ENCODE assay signal across 1 cellular context in genomic region chr7:129968592-129969383, GRCh38.
TF ChIP-seq lines count a peak whose summit lies in the region.

No MANE protein-coding gene starts in this region.

TF ChIP-seq in K562, 482 proteins besides CTCF, POLR2A, EP300 and RAD21 (continued from another document):
- TF ChIP-seq UBTF (IDR thresholded peaks at IDR 0.05; ENCODE audit: borderline replicate concordance in 1 of 2, low read depth in 2 of 2, low read length in 2 of 2) = no peak
- no peak for TF ChIP-seq DEAF1 (CRISPR knock-in tag; IDR thresholded peaks at IDR 0.05)
- no peak for TF ChIP-seq NEUROD1 (IDR thresholded peaks at IDR 0.05; ENCODE audit: borderline replicate concordance, low read depth, low read length, partially characterized antibody)
- TF ChIP-seq BACH1 (tag; IDR thresholded peaks at IDR 0.05) = no peak
- TF ChIP-seq, protein P1, sequence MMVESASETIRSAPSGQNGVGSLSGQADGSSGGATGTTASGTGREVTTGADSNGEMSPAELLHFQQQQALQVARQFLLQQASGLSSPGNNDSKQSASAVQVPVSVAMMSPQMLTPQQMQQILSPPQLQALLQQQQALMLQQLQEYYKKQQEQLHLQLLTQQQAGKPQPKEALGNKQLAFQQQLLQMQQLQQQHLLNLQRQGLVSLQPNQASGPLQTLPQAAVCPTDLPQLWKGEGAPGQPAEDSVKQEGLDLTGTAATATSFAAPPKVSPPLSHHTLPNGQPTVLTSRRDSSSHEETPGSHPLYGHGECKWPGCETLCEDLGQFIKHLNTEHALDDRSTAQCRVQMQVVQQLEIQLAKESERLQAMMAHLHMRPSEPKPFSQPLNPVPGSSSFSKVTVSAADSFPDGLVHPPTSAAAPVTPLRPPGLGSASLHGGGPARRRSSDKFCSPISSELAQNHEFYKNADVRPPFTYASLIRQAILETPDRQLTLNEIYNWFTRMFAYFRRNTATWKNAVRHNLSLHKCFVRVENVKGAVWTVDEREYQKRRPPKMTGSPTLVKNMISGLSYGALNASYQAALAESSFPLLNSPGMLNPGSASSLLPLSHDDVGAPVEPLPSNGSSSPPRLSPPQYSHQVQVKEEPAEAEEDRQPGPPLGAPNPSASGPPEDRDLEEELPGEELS (CRISPR knock-in tag; IDR thresholded peaks at IDR 0.05; ENCODE audit: borderline replicate concordance) = no peak
- TF ChIP-seq ZBTB17 (CRISPR knock-in tag; IDR thresholded peaks at IDR 0.05) = no peak
- no peak for TF ChIP-seq HIVEP1 (CRISPR knock-in tag; IDR thresholded peaks at IDR 0.05)
- TF ChIP-seq ZNF277 (CRISPR knock-in tag; IDR thresholded peaks at IDR 0.05; ENCODE audit: borderline replicate concordance) = no peak
- no peak for TF ChIP-seq ZEB2 (IDR thresholded peaks at IDR 0.05)
- TF ChIP-seq GTF2A2 (tag; IDR thresholded peaks at IDR 0.05) = no peak
- TF ChIP-seq ETV5 (CRISPR knock-in tag; IDR thresholded peaks at IDR 0.05; ENCODE audit: low read depth) = no peak
- no peak for TF ChIP-seq HNRNPLL (IDR thresholded peaks at IDR 0.05; ENCODE audit: low read depth, low read length, poor library complexity, severe bottlenecking)
- no peak for TF ChIP-seq CEBPZ (IDR thresholded peaks at IDR 0.05; ENCODE audit: borderline replicate concordance, low read depth, low read length)
- no peak for TF ChIP-seq CBX5 (IDR thresholded peaks at IDR 0.05; ENCODE audit: borderline replicate concordance, low read depth)
- TF ChIP-seq, protein P2, sequence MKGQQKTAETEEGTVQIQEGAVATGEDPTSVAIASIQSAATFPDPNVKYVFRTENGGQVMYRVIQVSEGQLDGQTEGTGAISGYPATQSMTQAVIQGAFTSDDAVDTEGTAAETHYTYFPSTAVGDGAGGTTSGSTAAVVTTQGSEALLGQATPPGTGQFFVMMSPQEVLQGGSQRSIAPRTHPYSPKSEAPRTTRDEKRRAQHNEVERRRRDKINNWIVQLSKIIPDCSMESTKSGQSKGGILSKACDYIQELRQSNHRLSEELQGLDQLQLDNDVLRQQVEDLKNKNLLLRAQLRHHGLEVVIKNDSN (CRISPR knock-in tag; IDR thresholded peaks at IDR 0.05) = no peak
- TF ChIP-seq NFE2L1 (tag; IDR thresholded peaks at IDR 0.05; ENCODE audit: borderline replicate concordance, low read depth) = no peak
- TF ChIP-seq, protein P3, sequence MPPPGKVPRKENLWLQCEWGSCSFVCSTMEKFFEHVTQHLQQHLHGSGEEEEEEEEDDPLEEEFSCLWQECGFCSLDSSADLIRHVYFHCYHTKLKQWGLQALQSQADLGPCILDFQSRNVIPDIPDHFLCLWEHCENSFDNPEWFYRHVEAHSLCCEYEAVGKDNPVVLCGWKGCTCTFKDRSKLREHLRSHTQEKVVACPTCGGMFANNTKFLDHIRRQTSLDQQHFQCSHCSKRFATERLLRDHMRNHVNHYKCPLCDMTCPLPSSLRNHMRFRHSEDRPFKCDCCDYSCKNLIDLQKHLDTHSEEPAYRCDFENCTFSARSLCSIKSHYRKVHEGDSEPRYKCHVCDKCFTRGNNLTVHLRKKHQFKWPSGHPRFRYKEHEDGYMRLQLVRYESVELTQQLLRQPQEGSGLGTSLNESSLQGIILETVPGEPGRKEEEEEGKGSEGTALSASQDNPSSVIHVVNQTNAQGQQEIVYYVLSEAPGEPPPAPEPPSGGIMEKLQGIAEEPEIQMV (tag; conservative IDR thresholded peaks at IDR 0.05; ENCODE audit: low read depth) = no peak
- TF ChIP-seq USF2 (CRISPR knock-in tag; IDR thresholded peaks at IDR 0.05) = no peak
